In genomic region chr1:217190359-217190758, GRCh38 we compare ENCODE assay signal across 21 cellular contexts.
A peak's percentile ranks its signal among the peaks of the same experiment; 100 is the strongest.
DNase-seq lines count a peak whose midpoint lies in the region; ATAC-seq, FAIRE-seq and TF ChIP-seq lines count a peak whose summit lies in the region.
"Had no signal": no experiment of that assay in that cellular context is flagged by ENCODE, and none has a peak within 500 bp of the region (broad histone marks: within the 10 kb centered on the region; RNA-seq: fewer than 3 reads in every experiment).

No MANE protein-coding gene starts in this region.

- H3K4me2 ChIP-seq in HepG2 (ENCODE audit: low read depth, low read length) (no peak overlapping the region), K562 (ENCODE audit: insufficient read depth, low read length) (no peak overlapping the region), osteoblast (ENCODE audit: insufficient read depth, low read length) (no peak overlapping the region)
- H3K4me2 ChIP-seq: A549; BLaER1 treated with 17β-estradiol and CSF1 and Interleukin-3, amounts not matched to agents 10 nM and 100 nM had no signal

- H3K9me1 ChIP-seq in K562 (ENCODE audit: control insufficient read depth, insufficient read depth, low read length): no peaks in the 10 kb centered on the region

- H3K27ac ChIP-seq in HepG2 (ENCODE audit: extremely low read length, insufficient read depth, low read length): no peak overlapping the region
- no peak overlapping the region for H3K27ac ChIP-seq in right lobe of liver
- no peak overlapping the region for H3K27ac ChIP-seq in K562 (ENCODE audit: extremely low read depth, low read depth, low read length)
- H3K27ac ChIP-seq in osteoblast (ENCODE audit: low read depth, low read length): no peak overlapping the region
- H3K27ac ChIP-seq: 22Rv1; A549; BLaER1 treated with 17β-estradiol and CSF1 and Interleukin-3, amounts not matched to agents 10 nM and 100 nM; C4-2B had no signal

- no peak overlapping the region for H3K9ac ChIP-seq in HepG2 (ENCODE audit: insufficient read depth, low read depth, low read length)
- no peak overlapping the region for H3K9ac ChIP-seq in K562 (ENCODE audit: insufficient read depth in 1 of 2, low read depth in 2 of 2, low read length in 2 of 2)
- H3K9ac ChIP-seq: BLaER1 treated with 17β-estradiol and CSF1 and Interleukin-3, amounts not matched to agents 10 nM and 100 nM had no signal

- TF ChIP-seq EP300 in HepG2 (IDR thresholded peaks at IDR 0.05; ENCODE audit: low read depth in 2 of 2, low read length in 2 of 2) (no peak), HepG2 (CRISPR knock-in tag; IDR thresholded peaks at IDR 0.05; ENCODE audit: borderline replicate concordance) (no peak), K562 (IDR thresholded peaks at IDR 0.05; ENCODE audit: low read length) (no peak)

- POLR2A ChIA-PET in HepG2 (lab: Yijun Ruan, JAX) (no interaction called here), K562 (lab: Yijun Ruan, JAX) (no interaction called here)

- no peaks in the 10 kb centered on the region for H3K27me3 ChIP-seq in HepG2 (ENCODE audit: control insufficient read depth in 1 of 2, insufficient read depth in 2 of 2, low read length in 2 of 2)
- H3K27me3 ChIP-seq in right lobe of liver: no peaks in the 10 kb centered on the region
- no peaks in the 10 kb centered on the region for H3K27me3 ChIP-seq in K562 (ENCODE audit: control insufficient read depth in 2 of 2, insufficient read depth in 2 of 2, low read length in 2 of 2)
- no peaks in the 10 kb centered on the region for H3K27me3 ChIP-seq in osteoblast (ENCODE audit: insufficient read depth, low read length)
- H3K27me3 ChIP-seq: BLaER1 treated with 17β-estradiol and CSF1 and Interleukin-3, amounts not matched to agents 10 nM and 100 nM had no signal

- H3K4me3 ChIP-seq in HepG2 (replicated peaks in 1 of 3; ENCODE audit: insufficient read depth in 1 of 3, low read depth in 2 of 3, low read length in 3 of 3): no peak overlapping the region
- no peak overlapping the region for H3K4me3 ChIP-seq in right lobe of liver
- no peak overlapping the region for H3K4me3 ChIP-seq in K562
- H3K4me3 ChIP-seq in osteoblast (ENCODE audit: insufficient read depth, low read length): no peak overlapping the region
- H3K4me3 ChIP-seq: A549; BLaER1 treated with 17β-estradiol and CSF1 and Interleukin-3, amounts not matched to agents 10 nM and 100 nM had no signal

- intact Hi-C loops in HepG2 (cut with micrococcal nuclease; ENCODE audit: unreplicated experiment): no loop called here
- intact Hi-C loops in right lobe of liver (cut with DNase I): no loop called here
- intact Hi-C loops in K562 (cut with micrococcal nuclease): no loop called here
- intact Hi-C loops in left ventricle myocardium superior (cut with micrococcal nuclease): no loop called here

- H4K20me1 ChIP-seq in HepG2 (ENCODE audit: insufficient read depth, low read length) (no peaks in the 10 kb centered on the region), K562 (replicated peaks; ENCODE audit: control insufficient read depth, insufficient read depth, low read length) (no peaks in the 10 kb centered on the region), osteoblast (ENCODE audit: insufficient read depth, low read length) (no peaks in the 10 kb centered on the region)
- H4K20me1 ChIP-seq: BLaER1 treated with 17β-estradiol and CSF1 and Interleukin-3, amounts not matched to agents 10 nM and 100 nM had no signal

- ATAC-seq in HepG2: no peak
- ATAC-seq in right lobe of liver: no peak
- no peak for ATAC-seq in K562
- ATAC-seq in left ventricle myocardium superior: no peak
- ATAC-seq: A549; CD8-positive, alpha-beta T cell had no signal

- WGBS in HepG2 (ENCODE audit: low lambda C conversion rate): 45% methylated on average over 3 of the region's 3 CpGs
- WGBS in right lobe of liver (ENCODE audit: insufficient coverage, low coverage, low lambda C conversion rate, missing lambda C conversion rate): 74% methylated on average over 3 of the region's 3 CpGs
- 9% methylated on average over 3 of the region's 3 CpGs for WGBS in K562 (ENCODE audit: insufficient coverage, low coverage, missing lambda C conversion rate)

- H3K36me3 ChIP-seq in HepG2 (replicated peaks in 1 of 2; ENCODE audit: control insufficient read depth in 1 of 2, insufficient read depth in 2 of 2, low read length in 2 of 2): no peaks in the 10 kb centered on the region
- no peaks in the 10 kb centered on the region for H3K36me3 ChIP-seq in right lobe of liver
- H3K36me3 ChIP-seq in K562 (ENCODE audit: control insufficient read depth, insufficient read depth, low read length): no peaks in the 10 kb centered on the region
- H3K36me3 ChIP-seq in osteoblast (ENCODE audit: insufficient read depth, low read length): no peaks in the 10 kb centered on the region
- H3K36me3 ChIP-seq: BLaER1 treated with 17β-estradiol and CSF1 and Interleukin-3, amounts not matched to agents 10 nM and 100 nM had no signal

- TF ChIP-seq POLR2A in HepG2 (IDR thresholded peaks at IDR 0.05; ENCODE audit: insufficient read depth in 1 of 2, low read depth in 2 of 2, low read length in 2 of 2): no peak
- no peak for TF ChIP-seq POLR2A in right lobe of liver (IDR thresholded peaks at IDR 0.05)
- TF ChIP-seq POLR2A in K562 (conservative IDR thresholded peaks at IDR 0.05): no peak

- FAIRE-seq in HepG2 (lab: Jason Lieb, UNC) (no peak), K562 (lab: Jason Lieb, UNC) (no peak)
- FAIRE-seq: A549, D721Med, G401.6, GM12891, GM19239 had no signal

- TF ChIP-seq CTCF in HepG2 (CRISPR knock-in tag; IDR thresholded peaks at IDR 0.05) (no peak), right lobe of liver (IDR thresholded peaks at IDR 0.05) (no peak), K562 (IDR thresholded peaks at IDR 0.05 in 2 of 3, conservative IDR thresholded peaks at IDR 0.05 in 1 of 3; ENCODE audit: insufficient read depth in 2 of 3, low read depth in 1 of 3, low read length in 3 of 3) (no peak), osteoblast (IDR thresholded peaks at IDR 0.05; ENCODE audit: extremely low read depth, low read depth, low read length) (no peak)

- H3K9me3 ChIP-seq in HepG2 (ENCODE audit: low read length) (peaks cover 37% of the 10 kb centered on the region), right lobe of liver (no peaks in the 10 kb centered on the region), K562 (replicated peaks; ENCODE audit: control insufficient read depth, insufficient read depth, low read depth, low read length) (no peaks in the 10 kb centered on the region; the same call in 1 of the 2 replicates), osteoblast (ENCODE audit: low read depth, low read length) (no peaks in the 10 kb centered on the region)
- H3K9me3 ChIP-seq: A549 had no signal

- H2AFZ ChIP-seq in HepG2 (ENCODE audit: low read length) (no peak overlapping the region), K562 (ENCODE audit: low read depth, low read length) (no peak overlapping the region), osteoblast (ENCODE audit: low read length) (no peak overlapping the region)

- in situ Hi-C loops in HepG2 (cut with HindIII; ENCODE audit: extremely low pct_ligation_motif_present, low pct_unique_long_range_greater_than_20kb): no loop called here
- in situ Hi-C loops in K562 (cut with MboI): no loop called here

- CTCF ChIA-PET in HepG2 (lab: Yijun Ruan, JAX; ENCODE audit: low intra/inter-chr PET ratio, low total read pairs) (no interaction called here), K562 (lab: Yijun Ruan, JAX; ENCODE audit: low intra/inter-chr PET ratio) (no interaction called here)

- H3K79me2 ChIP-seq in HepG2 (ENCODE audit: insufficient read depth, low read length) (no peaks in the 10 kb centered on the region), K562 (ENCODE audit: control insufficient read depth, insufficient read depth, low read length) (no peaks in the 10 kb centered on the region), osteoblast (ENCODE audit: insufficient read depth, low read length) (no peaks in the 10 kb centered on the region)

- TF ChIP-seq RAD21 in HepG2 (CRISPR knock-in tag; IDR thresholded peaks at IDR 0.05) (no peak), K562 (CRISPR knock-in tag; conservative IDR thresholded peaks at IDR 0.05 in 1 of 2, IDR thresholded peaks at IDR 0.05 in 1 of 2) (no peak)

- DNase-seq in HepG2 (ENCODE audit: low spot score) (no peak), right lobe of liver (no peak), K562 (ENCODE audit: extremely low read depth in 1 of 4, low spot score in 3 of 4) (no peak), osteoblast (ENCODE audit: insufficient read length, low spot score, missing footprints) (peak; percentile 8), left ventricle myocardium superior (no peak)
- DNase-seq in activated T-cell treated with anti-CD3 and anti-CD28 coated beads, Interleukin-2, amount 50 U/mL, for 48 hours: no peak
- DNase-seq: AML-193; Caco-2; Calu3; CD4-positive, alpha-beta T cell; CD8-positive, alpha-beta T cell; DMS79 treated with DMSO at 0.1 percent for 48 hours; GF-D8 had no signal

- BruUV-seq in HepG2 (replicated peaks; lab: Mats Ljungman, UMichigan): no TSS peak
- BruUV-seq in K562 (replicated peaks; lab: Mats Ljungman, UMichigan): no TSS peak

- H3K4me1 ChIP-seq in HepG2 (ENCODE audit: insufficient read depth, low read length) (no peaks in the 10 kb centered on the region), right lobe of liver (no peaks in the 10 kb centered on the region), K562 (replicated peaks in 1 of 2; ENCODE audit: control insufficient read depth in 2 of 2, insufficient read depth in 2 of 2, low read length in 2 of 2) (no peaks in the 10 kb centered on the region), osteoblast (ENCODE audit: insufficient read depth, low read length) (no peaks in the 10 kb centered on the region)
- H3K4me1 ChIP-seq: A549; BLaER1 treated with 17β-estradiol and CSF1 and Interleukin-3, amounts not matched to agents 10 nM and 100 nM; Caco-2 had no signal

TF ChIP-seq in HepG2, 621 proteins besides CTCF, POLR2A, EP300 and RAD21:
- TF ChIP-seq HCFC1 (IDR thresholded peaks at IDR 0.05; ENCODE audit: low read depth, low read length): no peak
- TF ChIP-seq CEBPB (IDR thresholded peaks at IDR 0.05; ENCODE audit: borderline replicate concordance, low read depth, low read length): peak; percentile 83

TF ChIP-seq in K562, 482 proteins besides CTCF, POLR2A, EP300 and RAD21:
- TF ChIP-seq KLF6 (CRISPR knock-in tag; IDR thresholded peaks at IDR 0.05; ENCODE audit: borderline replicate concordance): no peak
- TF ChIP-seq CEBPG (CRISPR knock-in tag; IDR thresholded peaks at IDR 0.05): no peak
- peak in 1 of 2 experiments; percentile 90; a peak in 2 of 4 replicates for TF ChIP-seq CEBPG (tag; conservative IDR thresholded peaks at IDR 0.05 in 1 of 2, IDR thresholded peaks at IDR 0.05 in 1 of 2)
- peak; percentile 81 for TF ChIP-seq CEBPB (tag; IDR thresholded peaks at IDR 0.05)

Comparison
In these comparisons a context has a peak if more than half of its experiments do, and no peak if none do; other contexts are left out.
1. Of the 241 proteins assayed by ChIP-seq in both HepG2 and K562: peak only in HepG2: none; only in K562: none; in both: CEBPB; in neither: 239; mixed calls (peak in some experiments, not most) for 1.